ENCODE assay signal across 20 cellular contexts in the genomic region with DNA sequence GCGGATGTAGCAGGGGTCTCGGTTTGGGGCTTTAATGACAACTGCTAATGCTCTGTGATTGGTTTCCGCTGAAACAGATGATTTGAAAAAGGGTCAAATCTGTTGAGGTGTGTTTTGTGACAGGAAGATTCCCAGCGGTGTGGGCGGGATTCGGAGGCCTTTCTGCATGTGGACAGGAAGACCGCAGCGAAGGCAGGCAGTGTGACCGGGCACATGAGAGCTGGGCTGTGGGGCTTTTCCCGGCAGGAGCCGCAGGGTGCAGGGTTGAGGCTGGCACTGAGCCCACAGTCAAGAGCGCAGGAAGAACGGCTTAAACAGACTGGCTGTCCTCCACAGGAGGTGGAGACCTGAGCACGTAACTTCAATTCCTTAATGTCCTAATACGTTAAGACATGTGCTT.
A peak's percentile ranks its signal among the peaks of the same experiment; 100 is the strongest.
DNase-seq lines count a peak whose midpoint lies in the region; ATAC-seq and TF ChIP-seq lines count a peak whose summit lies in the region.
"Had no signal": no experiment of that assay in that cellular context is flagged by ENCODE, and none has a peak within 500 bp of the region (broad histone marks: within the 10 kb centered on the region; RNA-seq: fewer than 3 reads in every experiment).

No MANE protein-coding gene starts in this region.

- no peaks in the 10 kb centered on the region for H3K36me3 ChIP-seq in A673 (ENCODE audit: insufficient read depth, low read length, poor library complexity, severe bottlenecking)
- H3K36me3 ChIP-seq in left lung: no peaks in the 10 kb centered on the region
- H3K36me3 ChIP-seq: gastroesophageal sphincter, left ventricle myocardium inferior, tibial nerve had no signal

- H3K4me3 ChIP-seq in A673 (ENCODE audit: low read depth, low read length, poor library complexity, severe bottlenecking) (no peak overlapping the region), left lung (no peak overlapping the region)
- H3K4me3 ChIP-seq: gastroesophageal sphincter, left ventricle myocardium inferior, tibial nerve had no signal

- DNase-seq in A673 (ENCODE audit: low spot score): peak; percentile 53
- DNase-seq in HK-2 (ENCODE audit: unreplicated experiment): peak; percentile 82
- DNase-seq in NCI-H748 treated with DMSO at 0.1 percent for 48 hours (lab: John Stamatoyannopoulos, UW): peak; percentile 55
- no peak for DNase-seq in left lung
- DNase-seq in amygdala (lab: John Stamatoyannopoulos, UW): no peak
- no peak for DNase-seq in activated CD4-positive, alpha-beta T cell treated with anti-CD3 and anti-CD28 coated beads, Interleukin-2, amount 50 U/mL, for 1 hour
- DNase-seq in activated naive CD4-positive, alpha-beta T cell treated with anti-CD3 and anti-CD28 coated beads, Interleukin-2, amount 10 ng/mL, durations not matched to agents 7 days and 5 days: no peak
- DNase-seq: activated CD4-positive, alpha-beta T cell treated with anti-CD3 and anti-CD28 coated beads for 1 hour; activated effector memory CD4-positive, alpha-beta T cell treated with Interleukin-2 at 50 U/mL for 16 hours; CD4-positive, alpha-beta memory T cell; GOT3; left ventricle myocardium inferior; NCI-H446; stimulated activated naive CD4-positive, alpha-beta T cell had no signal

- BruUV-seq in A673 (replicated peaks; lab: Mats Ljungman, UMichigan): no TSS peak

- H3K27me3 Mint-ChIP-seq in activated naive CD4-positive, alpha-beta T cell treated with anti-CD3 and anti-CD28 coated beads, Interleukin-2, amount 10 ng/mL, durations not matched to agents 7 days and 5 days: no peaks in the 10 kb centered on the region
- H3K27me3 Mint-ChIP-seq: CD4-positive, alpha-beta memory T cell had no signal

- H3K9me3 Mint-ChIP-seq in activated naive CD4-positive, alpha-beta T cell treated with anti-CD3 and anti-CD28 coated beads, Interleukin-2, amount 10 ng/mL, durations not matched to agents 7 days and 5 days: no peaks in the 10 kb centered on the region
- H3K9me3 Mint-ChIP-seq: CD4-positive, alpha-beta memory T cell; IgD-negative memory B cell had no signal

- H3K27ac ChIP-seq in A673 (ENCODE audit: low read depth, low read length, poor library complexity, severe bottlenecking) (no peak overlapping the region), left lung (no peak overlapping the region)
- H3K27ac ChIP-seq: gastroesophageal sphincter, HL-60, left ventricle myocardium inferior, tibial nerve had no signal

- TF ChIP-seq CTCF in A673 (conservative IDR thresholded peaks at IDR 0.05; ENCODE audit: low read depth, low read length) (no peak), left lung (IDR thresholded peaks at IDR 0.05) (no peak)

- H3K9me3 ChIP-seq in A673 (ENCODE audit: low read depth, low read length, poor library complexity, severe bottlenecking): no peaks in the 10 kb centered on the region
- peaks cover 0 to 3% of the 10 kb centered on the region in 2 donors for H3K9me3 ChIP-seq in left lung

- H3K27ac Mint-ChIP-seq in activated naive CD4-positive, alpha-beta T cell treated with anti-CD3 and anti-CD28 coated beads, Interleukin-2, amount 10 ng/mL, durations not matched to agents 7 days and 5 days: no peak overlapping the region
- H3K27ac Mint-ChIP-seq: CD4-positive, alpha-beta memory T cell; IgD-negative memory B cell had no signal

- POLR2A ChIA-PET in A673 (lab: Charles Lee; ENCODE audit: low non-redundant PET): no interaction called here

- intact Hi-C loops in A673 (cut with micrococcal nuclease; ENCODE audit: unreplicated experiment): no loop called here
- intact Hi-C loops in left lung (cut with DNase I): no loop called here

- H3K4me3 Mint-ChIP-seq in activated naive CD4-positive, alpha-beta T cell treated with anti-CD3 and anti-CD28 coated beads, Interleukin-2, amount 10 ng/mL, durations not matched to agents 7 days and 5 days: no peak overlapping the region
- H3K4me3 Mint-ChIP-seq: CD4-positive, alpha-beta memory T cell; IgD-negative memory B cell had no signal

- no peaks in the 10 kb centered on the region for H3K4me1 Mint-ChIP-seq in activated naive CD4-positive, alpha-beta T cell treated with anti-CD3 and anti-CD28 coated beads, Interleukin-2, amount 10 ng/mL, durations not matched to agents 7 days and 5 days
- H3K4me1 Mint-ChIP-seq: CD4-positive, alpha-beta memory T cell; IgD-negative memory B cell had no signal

- H3K27me3 ChIP-seq in A673 (replicated peaks; ENCODE audit: insufficient read depth, low read depth, low read length, poor library complexity) (no peaks in the 10 kb centered on the region), left lung (no peaks in the 10 kb centered on the region)
- H3K27me3 ChIP-seq: tibial nerve had no signal

- H3K36me3 Mint-ChIP-seq in activated naive CD4-positive, alpha-beta T cell treated with anti-CD3 and anti-CD28 coated beads, Interleukin-2, amount 10 ng/mL, durations not matched to agents 7 days and 5 days: no peaks in the 10 kb centered on the region
- H3K36me3 Mint-ChIP-seq: CD4-positive, alpha-beta memory T cell; IgD-negative memory B cell had no signal

- CTCF ChIA-PET in A673 (lab: Charles Lee): no interaction called here
- CTCF ChIA-PET in activated naive CD4-positive, alpha-beta T cell treated with anti-CD3 and anti-CD28 coated beads, Interleukin-2, amount 10 ng/mL, durations not matched to agents 7 days and 5 days (lab: Charles Lee): no interaction called here

- peak; percentile 83 for ATAC-seq in left lung
- no peak for ATAC-seq in HG03469 (IDR thresholded peaks at IDR 0.05; ENCODE audit: unreplicated experiment)
- ATAC-seq: esophagus mucosa, gastroesophageal sphincter had no signal

- H3K4me1 ChIP-seq in A673 (ENCODE audit: insufficient read depth, low read length, poor library complexity, severe bottlenecking) (peaks cover 12% of the 10 kb centered on the region), left lung (peaks cover 3 to 5% of the 10 kb centered on the region in 2 donors)
- H3K4me1 ChIP-seq: left ventricle myocardium inferior, tibial nerve had no signal

Comparison
In these comparisons a context has a peak if more than half of its experiments do, and no peak if none do; other contexts are left out.
1. DNase-seq: peak in A673 (single experiment), HK-2 (single experiment) and NCI-H748 treated with DMSO at 0.1 percent for 48 hours (single experiment); none in left lung (0 of 2), amygdala (0 of 56), activated CD4-positive, alpha-beta T cell treated with anti-CD3 and anti-CD28 coated beads, Interleukin-2, amount 50 U/mL, for 1 hour (single experiment) and activated naive CD4-positive, alpha-beta T cell treated with anti-CD3 and anti-CD28 coated beads, Interleukin-2, amount 10 ng/mL, durations not matched to agents 7 days and 5 days (single experiment).